8 cellular contexts compared by ENCODE assay signal in the genomic region with DNA sequence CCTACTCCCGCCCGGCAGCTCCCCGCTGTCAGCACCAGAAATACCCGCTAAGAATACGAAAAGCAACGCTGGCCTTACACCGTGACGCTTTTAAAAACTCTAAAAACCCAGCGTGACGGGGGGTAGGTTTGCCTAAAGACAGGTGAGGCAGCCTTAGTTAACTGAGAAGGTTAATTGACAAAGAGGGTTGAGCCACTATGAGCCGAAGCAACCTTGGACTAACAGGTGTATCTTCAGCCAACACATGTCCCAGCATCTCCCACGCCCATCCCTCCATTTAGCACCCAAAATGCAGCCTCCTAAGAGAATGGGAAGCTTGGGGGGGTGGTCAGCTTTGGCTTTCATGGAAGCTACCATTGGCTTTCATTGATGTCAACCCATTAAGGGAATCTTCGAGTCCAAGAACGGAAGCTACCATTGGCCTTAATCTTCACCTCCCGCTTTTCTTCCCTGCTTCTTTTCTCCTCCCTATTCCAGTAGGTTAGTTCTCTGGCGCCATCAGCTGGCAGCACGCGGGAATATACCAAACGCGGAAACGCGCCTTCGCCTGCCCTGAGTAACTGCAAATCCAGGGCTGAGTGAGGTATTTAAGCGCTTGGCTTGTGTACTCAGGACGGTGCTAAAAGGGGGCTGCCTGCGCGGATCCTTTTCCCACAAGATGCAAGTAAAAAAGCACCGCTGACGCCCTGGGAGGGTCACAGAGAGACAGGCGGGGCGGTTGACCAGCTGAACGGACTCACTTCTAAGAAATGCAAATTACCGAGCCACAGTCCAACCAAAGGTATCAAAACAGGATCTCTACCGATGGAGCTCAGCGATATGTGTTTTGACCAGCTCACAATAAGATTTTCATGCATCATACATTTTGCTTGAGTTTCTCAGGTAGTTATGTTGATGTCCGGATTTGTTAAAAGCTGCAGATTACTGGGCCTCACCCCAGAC. TPM values are rescaled to one million over a fixed set of nuclear protein-coding genes. Genes with fewer than 3 reads are reported as not detected.
DNase-seq lines count a peak whose midpoint lies in the region; ATAC-seq and TF ChIP-seq lines count a peak whose summit lies in the region.

No MANE protein-coding gene starts in this region.

- peak overlapping the region; percentile 44 for H3K4me3 ChIP-seq in AG04450 (ENCODE audit: low read depth, low read length)
- H3K4me3 ChIP-seq in naive thymus-derived CD4-positive, alpha-beta T cell (ENCODE audit: low read length): no peak overlapping the region

- no peak overlapping the region for H3K27ac Mint-ChIP-seq in T-helper 2 cell treated with Interferon-gamma antibody and Interleukin-4, amounts not matched to agents 5 μg/mL and 100 μg/mL, for 36 hours
- no peak overlapping the region for H3K27ac Mint-ChIP-seq in naive thymus-derived CD4-positive, alpha-beta T cell

- no peak overlapping the region for H3K4me3 Mint-ChIP-seq in T-helper 2 cell treated with Interferon-gamma antibody and Interleukin-4, amounts not matched to agents 5 μg/mL and 100 μg/mL, for 36 hours
- no peak overlapping the region for H3K4me3 Mint-ChIP-seq in naive thymus-derived CD4-positive, alpha-beta T cell

- CTCF ChIA-PET in AG04450 (lab: Charles Lee): interaction anchor here (0.6 to 2.8 kb wide), 32 partner anchors 9 to 1651 kb away, joined by 3 to 18 read pairs (median 4); a partner anchor contains a TSS
- CTCF ChIA-PET in naive thymus-derived CD4-positive, alpha-beta T cell (lab: Charles Lee): no interaction called here

- no peaks in the 10 kb centered on the region for H3K4me1 Mint-ChIP-seq in T-helper 2 cell treated with Interferon-gamma antibody and Interleukin-4, amounts not matched to agents 5 μg/mL and 100 μg/mL, for 36 hours (ENCODE audit: low read depth)
- peaks cover 0 to 3% (median 0%) of the 10 kb centered on the region in 7 donors for H3K4me1 Mint-ChIP-seq in naive thymus-derived CD4-positive, alpha-beta T cell

- H3K27me3 ChIP-seq in AG04450 (ENCODE audit: control insufficient read depth, insufficient read depth, low read length): no peaks in the 10 kb centered on the region
- H3K27me3 ChIP-seq in naive thymus-derived CD4-positive, alpha-beta T cell (ENCODE audit: control insufficient read depth in 2 of 2, insufficient read depth in 2 of 2, low read length in 2 of 2): peaks cover 0 to 3% of the 10 kb centered on the region in 2 donors

- no peaks in the 10 kb centered on the region for H3K36me3 ChIP-seq in naive thymus-derived CD4-positive, alpha-beta T cell (ENCODE audit: control insufficient read depth in 2 of 3, insufficient read depth in 3 of 3, low read length in 3 of 3)

- intact Hi-C loops in naive thymus-derived CD4-positive, alpha-beta T cell (cut with micrococcal nuclease): loop anchor here (1.0 to 5.0 kb wide), 2 partner anchors 246 to 248 kb away; no protein-coding TSS in a partner anchor

- H3K4me1 ChIP-seq in naive thymus-derived CD4-positive, alpha-beta T cell (ENCODE audit: control insufficient read depth in 2 of 2, insufficient read depth in 2 of 2, low read length in 2 of 2): no peaks in the 10 kb centered on the region

- no peaks in the 10 kb centered on the region for H3K9me3 Mint-ChIP-seq in T-helper 2 cell treated with Interferon-gamma antibody and Interleukin-4, amounts not matched to agents 5 μg/mL and 100 μg/mL, for 36 hours
- H3K9me3 Mint-ChIP-seq in naive thymus-derived CD4-positive, alpha-beta T cell: no peaks in the 10 kb centered on the region

- no peak overlapping the region for H3K27ac ChIP-seq in AG04450 (ENCODE audit: low read depth, low read length)
- no peak overlapping the region for H3K27ac ChIP-seq in naive thymus-derived CD4-positive, alpha-beta T cell (ENCODE audit: low read depth, low read length)

- peak; percentile 40 for ATAC-seq in naive thymus-derived CD4-positive, alpha-beta T cell
- no peak for ATAC-seq in HG03045 (IDR thresholded peaks at IDR 0.05; ENCODE audit: unreplicated experiment)

- DNase-seq in AG04450 (ENCODE audit: low read depth, low spot score): peak; percentile 61
- DNase-seq in HS-27A (ENCODE audit: low read depth): peak; percentile 47
- peak; percentile 13 for DNase-seq in T-helper 2 cell treated with Interferon-gamma antibody and Interleukin-4, amounts not matched to agents 5 μg/mL and 100 μg/mL, for 36 hours (ENCODE audit: low spot score)
- peak; percentile 65 for DNase-seq in fibroblast of peridontal ligament (ENCODE audit: extremely low read depth)
- peak in 3 of 9 donors; percentile 3 to 37 (median 15) for DNase-seq in naive thymus-derived CD4-positive, alpha-beta T cell
- no peak for DNase-seq in NCI-H2196 treated with DMSO at 0.1 percent for 48 hours (lab: John Stamatoyannopoulos, UW; ENCODE audit: unreplicated experiment)

- H3K9me3 ChIP-seq in AG04450 (ENCODE audit: control insufficient read depth, insufficient read depth, low read length): no peaks in the 10 kb centered on the region
- H3K9me3 ChIP-seq in naive thymus-derived CD4-positive, alpha-beta T cell (ENCODE audit: control insufficient read depth in 2 of 3, low read length in 3 of 3): no peaks in the 10 kb centered on the region

- H3K36me3 Mint-ChIP-seq in T-helper 2 cell treated with Interferon-gamma antibody and Interleukin-4, amounts not matched to agents 5 μg/mL and 100 μg/mL, for 36 hours (ENCODE audit: low read depth): no peaks in the 10 kb centered on the region
- no peaks in the 10 kb centered on the region for H3K36me3 Mint-ChIP-seq in naive thymus-derived CD4-positive, alpha-beta T cell

- H3K27me3 Mint-ChIP-seq in T-helper 2 cell treated with Interferon-gamma antibody and Interleukin-4, amounts not matched to agents 5 μg/mL and 100 μg/mL, for 36 hours (ENCODE audit: low read depth): peaks cover 33% of the 10 kb centered on the region
- H3K27me3 Mint-ChIP-seq in naive thymus-derived CD4-positive, alpha-beta T cell: peaks cover 42 to 79% (median 63%) of the 10 kb centered on the region in 5 donors

- peak; percentile 75 for TF ChIP-seq CTCF in AG04450 (IDR thresholded peaks at IDR 0.05; ENCODE audit: low read depth, low read length)
- TF ChIP-seq CTCF in GM12874 (IDR thresholded peaks at IDR 0.05; ENCODE audit: insufficient read depth, low read depth, low read length): peak; percentile 61

- POLR2A ChIA-PET in AG04450 (lab: Yijun Ruan, JAX): no interaction called here
- POLR2A ChIA-PET in naive thymus-derived CD4-positive, alpha-beta T cell (lab: Charles Lee): no interaction called here

RNA-seq across cellular contexts. Expression of a gene that starts 38.5 kb away (rescaled TPM):
- 0.29 and 0.30 TPM in 2 replicates for polyA plus RNA-seq in AG04450 (2011; rRNA removed)
- polyA minus RNA-seq in AG04450 (2011; rRNA and poly(A)+ RNA removed): 0.37 and 0.74 TPM in 2 replicates
- total RNA-seq in naive thymus-derived CD4-positive, alpha-beta T cell: not detected
- polyA plus RNA-seq in naive thymus-derived CD4-positive, alpha-beta T cell: under 1 TPM in 1 of 2 donors, not detected in 1; 0.39 TPM

RNA-seq across cellular contexts. Expression of a gene that starts 56.2 kb away (rescaled TPM):
- 0.81 and 1.1 TPM in 2 replicates for polyA plus RNA-seq in AG04450 (2011; rRNA removed)
- 0.83 and 1.1 TPM in 2 replicates for polyA minus RNA-seq in AG04450 (2011; rRNA and poly(A)+ RNA removed)
- total RNA-seq in naive thymus-derived CD4-positive, alpha-beta T cell: not detected
- not detected for polyA plus RNA-seq in naive thymus-derived CD4-positive, alpha-beta T cell
